Comparison of ENCODE assay signal across 9 cellular contexts in genomic region chr14:50040401-50040775, GRCh38.
DNase-seq lines count a peak whose midpoint lies in the region; ATAC-seq and TF ChIP-seq lines count a peak whose summit lies in the region.
"Had no signal": no experiment of that assay in that cellular context is flagged by ENCODE, and none has a peak within 500 bp of the region (broad histone marks: within the 10 kb centered on the region; RNA-seq: fewer than 3 reads in every experiment).

No MANE protein-coding gene starts in this region.

- no peak for TF ChIP-seq POLR2A in esophagus muscularis mucosa (IDR thresholded peaks at IDR 0.05; ENCODE audit: low read depth)

- H3K27ac ChIP-seq in esophagus (ENCODE audit: low read depth in 2 of 2, low read length in 1 of 2) (peak overlapping the region; percentile 91 to 99), esophagus muscularis mucosa (replicated peaks in 1 of 4) (peak overlapping the region in 2 of 4 donors; percentile 13 to 31)

- intact Hi-C loops in esophagus muscularis mucosa (cut with DNase I) = no loop called here

- peak overlapping the region; percentile 23 to 95 (median 93) for H3K27ac Mint-ChIP-seq in IgD-negative memory B cell
- H3K27ac Mint-ChIP-seq: nephron had no signal

- no peak for TF ChIP-seq CTCF in esophagus muscularis mucosa (IDR thresholded peaks at IDR 0.05)

- peak overlapping the region; percentile 13 to 85 (median 73) for H3K4me3 Mint-ChIP-seq in IgD-negative memory B cell
- H3K4me3 Mint-ChIP-seq: nephron had no signal

- H3K36me3 ChIP-seq in esophagus (ENCODE audit: control insufficient read depth in 2 of 2, insufficient read depth in 2 of 2, low read length in 1 of 2) (no peaks in the 10 kb centered on the region), esophagus muscularis mucosa (no peaks in the 10 kb centered on the region)

- peaks cover 2% of the 10 kb centered on the region for H3K27me3 Mint-ChIP-seq in IgD-negative memory B cell

- H3K9me3 ChIP-seq in esophagus (ENCODE audit: control insufficient read depth in 2 of 2, insufficient read depth in 1 of 2, low read depth in 1 of 2, low read length in 1 of 2) (no peaks in the 10 kb centered on the region), esophagus muscularis mucosa (no peaks in the 10 kb centered on the region)

- no peaks in the 10 kb centered on the region for H3K27me3 ChIP-seq in esophagus (ENCODE audit: control insufficient read depth in 1 of 2, insufficient read depth in 2 of 2, low read length in 2 of 2)
- H3K27me3 ChIP-seq in esophagus muscularis mucosa = no peaks in the 10 kb centered on the region

- WGBS in esophagus, 2 donors = 41 to 46% methylated on average over 4 of the region's 4 CpGs
- WGBS in esophagus muscularis mucosa = 57% methylated on average over 3 of the region's 4 CpGs

- peaks cover 45 to 60% (median 56%) of the 10 kb centered on the region in 3 donors for H3K4me1 Mint-ChIP-seq in IgD-negative memory B cell

- H3K4me1 ChIP-seq in esophagus (ENCODE audit: control insufficient read depth in 2 of 2, insufficient read depth in 2 of 2, low read length in 1 of 2) (peaks cover 5 to 23% of the 10 kb centered on the region in 2 donors), esophagus muscularis mucosa (peaks cover 25 to 48% (median 28%) of the 10 kb centered on the region in 4 donors)

- peaks cover 12% of the 10 kb centered on the region for H3K36me3 Mint-ChIP-seq in IgD-negative memory B cell

- no peak for ATAC-seq in GM21825 (IDR thresholded peaks at IDR 0.05; ENCODE audit: unreplicated experiment)

- peaks cover 0 to 2% (median 0%) of the 10 kb centered on the region in 3 donors for H3K9me3 Mint-ChIP-seq in IgD-negative memory B cell

- no peak for TF ChIP-seq EP300 in esophagus muscularis mucosa (IDR thresholded peaks at IDR 0.05)

- DNase-seq in GDM1 (lab: John Stamatoyannopoulos, UW) (peak; percentile 71), esophagus muscularis mucosa (ENCODE audit: extremely low spot score) (no peak), NCI-H187 treated with DMSO at 0.1 percent for 48 hours (lab: John Stamatoyannopoulos, UW) (no peak)
- DNase-seq in activated CD4-positive, alpha-beta T cell treated with anti-CD3 and anti-CD28 coated beads for 1 hour = peak; percentile 20
- peak; percentile 33 to 42 for DNase-seq in stimulated activated CD4-positive, alpha-beta T cell treated with anti-CD3 and anti-CD28 coated beads, Interleukin-2, amount 100 ng/mL, for 24 hours

- H3K4me3 ChIP-seq in esophagus (ENCODE audit: low read depth in 1 of 2, low read length in 2 of 2) (no peak overlapping the region), esophagus muscularis mucosa (no peak overlapping the region)

Comparison
In these comparisons a context has a peak if more than half of its experiments do, and no peak if none do; other contexts are left out.
1. DNase-seq: peak in GDM1 (single experiment), activated CD4-positive, alpha-beta T cell treated with anti-CD3 and anti-CD28 coated beads for 1 hour (single experiment) and stimulated activated CD4-positive, alpha-beta T cell treated with anti-CD3 and anti-CD28 coated beads, Interleukin-2, amount 100 ng/mL, for 24 hours (2 of 2); none in esophagus muscularis mucosa (single experiment) and NCI-H187 treated with DMSO at 0.1 percent for 48 hours (single experiment).